9 cellular contexts compared by ENCODE assay signal in the genomic region with DNA sequence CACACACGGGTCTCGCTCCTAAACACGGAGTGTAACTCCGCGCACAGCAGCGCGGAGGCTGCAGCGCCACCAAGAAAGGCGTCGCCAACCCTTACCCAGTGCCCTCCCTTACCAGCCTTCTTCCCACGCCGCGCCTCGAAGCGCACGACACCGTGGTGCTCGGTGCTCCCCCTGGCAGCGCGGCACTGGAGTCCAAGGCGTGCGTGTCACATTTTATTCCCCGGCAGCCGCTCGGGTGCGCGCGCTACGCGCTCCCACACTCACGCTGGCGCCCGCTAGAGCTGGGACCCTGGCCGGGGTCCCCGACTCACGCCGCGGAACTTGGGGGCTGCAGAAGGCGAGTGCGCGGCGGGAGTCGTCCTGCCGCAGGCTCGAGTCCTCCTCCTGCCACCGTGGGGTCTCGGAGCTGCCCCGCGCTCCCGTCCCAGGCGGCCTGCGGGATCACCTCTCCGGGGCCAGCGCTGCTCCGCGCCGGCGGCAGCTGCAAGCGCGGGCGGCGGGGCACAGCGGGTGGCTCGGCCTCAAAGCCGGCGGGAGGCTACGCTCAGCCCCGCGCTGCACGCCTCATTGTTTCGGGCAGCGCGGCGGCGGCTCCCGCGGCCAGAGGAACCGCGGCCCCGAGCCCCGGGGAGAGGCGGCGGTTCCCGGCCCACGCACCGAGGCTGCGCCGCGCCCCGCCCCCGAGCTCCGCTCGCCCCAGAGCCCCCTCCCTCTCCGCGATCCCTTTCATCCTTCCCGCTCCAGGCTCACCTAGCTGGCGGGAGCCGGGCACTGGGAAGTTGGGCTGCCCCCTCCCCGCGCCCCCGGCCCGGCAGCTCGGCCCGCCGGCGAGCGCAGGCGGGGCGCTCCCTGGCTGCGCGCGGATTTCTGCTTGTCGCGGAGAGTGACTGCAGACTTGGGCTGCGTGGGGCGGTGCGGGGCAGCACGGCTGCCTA. TPM values are rescaled to one million over a fixed set of nuclear protein-coding genes. Genes with fewer than 3 reads are reported as not detected.
DNase-seq lines count a peak whose midpoint lies in the region; ATAC-seq and TF ChIP-seq lines count a peak whose summit lies in the region.
"Had no signal": no experiment of that assay in that cellular context is flagged by ENCODE, and none has a peak within 500 bp of the region (broad histone marks: within the 10 kb centered on the region; RNA-seq: fewer than 3 reads in every experiment).

Gene ST6GAL2, minus strand, starts transcription at position 187 of the 935 bp plus-strand sequence. CDS start 42,190 bp downstream, outside the sequence.

- no peak for TF ChIP-seq POLR2A in erythroblast (IDR thresholded peaks at IDR 0.05; ENCODE audit: low read length)

- H3K27me3 Mint-ChIP-seq in endothelial cell (ENCODE audit: unreplicated experiment): peaks cover 15% of the 10 kb centered on the region

- ATAC-seq in GM19035 (IDR thresholded peaks at IDR 0.05; ENCODE audit: unreplicated experiment): no peak

- CTCF ChIA-PET in AG04449 (lab: Yijun Ruan, JAX): no interaction called here

- no peaks in the 10 kb centered on the region for H3K36me3 Mint-ChIP-seq in endothelial cell (ENCODE audit: low read depth, unreplicated experiment)

- no peaks in the 10 kb centered on the region for H3K9me3 Mint-ChIP-seq in endothelial cell (ENCODE audit: unreplicated experiment)

- peaks cover 38% of the 10 kb centered on the region for H3K27me3 ChIP-seq in MG63

- no peak for TF ChIP-seq CTCF in AG04449 (IDR thresholded peaks at IDR 0.05; ENCODE audit: insufficient read depth, low read length, missing control alignments)
- TF ChIP-seq CTCF in endothelial cell (IDR thresholded peaks at IDR 0.05; ENCODE audit: unreplicated experiment): no peak

- peak within 1 kb of the TSS; percentile 61 for H3K27ac Mint-ChIP-seq in endothelial cell (ENCODE audit: unreplicated experiment)

- no peaks in the 10 kb centered on the region for H3K36me3 ChIP-seq in MG63

- H3K4me3 ChIP-seq in AG04449 (ENCODE audit: low read depth, low read length): peak within 1 kb of the TSS; percentile 52
- H3K4me3 ChIP-seq in MG63: peak within 1 kb of the TSS; percentile 24

- no peak for DNase-seq in AG04449 (ENCODE audit: low read depth, low spot score)
- peak; percentile 14 for DNase-seq in MG63
- peak; percentile 52 for DNase-seq in endothelial cell (ENCODE audit: low spot score)
- DNase-seq in mucosa of gallbladder (ENCODE audit: low spot score): peak; percentile 25
- DNase-seq in erythroblast (lab: John Stamatoyannopoulos, UW): no peak
- DNase-seq in activated CD8-positive, alpha-beta memory T cell treated with anti-CD3 and anti-CD28 coated beads, Interleukin-2, amount 50 U/mL, for 4 hours: no peak
- DNase-seq in NCI-H2107 treated with DMSO at 0.1 percent for 48 hours (lab: John Stamatoyannopoulos, UW; ENCODE audit: unreplicated experiment): no peak

- POLR2A ChIA-PET in AG04449 (lab: Yijun Ruan, JAX): interaction anchor here (0.6 kb wide), 1 partner anchor 142 kb away, joined by 3 read pairs; no protein-coding TSS in a partner anchor

- peaks cover 25% of the 10 kb centered on the region for H3K4me1 Mint-ChIP-seq in endothelial cell (ENCODE audit: unreplicated experiment)

- H3K4me3 Mint-ChIP-seq in endothelial cell (ENCODE audit: unreplicated experiment): peak within 1 kb of the TSS; percentile 97

- no peaks in the 10 kb centered on the region for H3K9me3 ChIP-seq in MG63

RNA-seq across cellular contexts. Expression of gene ST6GAL2, which starts in this region (rescaled TPM):
- not detected in 2 replicates for total RNA-seq in MG63 (2014; rRNA removed; shearing (Covaris generic); ENCODE audit: low replicate concordance)
- 10.9 TPM for total RNA-seq in endothelial cell (ENCODE audit: unreplicated experiment)
- 28.3 TPM for total RNA-seq in mucosa of gallbladder
- total RNA-seq: activated CD8-positive, alpha-beta memory T cell treated with anti-CD3 and anti-CD28 coated beads for 36 hours had no signal

Comparison
In these comparisons a context has a peak if more than half of its experiments do, and no peak if none do; other contexts are left out.
1. RNA of gene ST6GAL2 (total RNA-seq): 28.3 TPM in mucosa of gallbladder (single experiment) and 10.9 TPM in endothelial cell (single experiment); not detected in MG63; every median in the first group is over 10 times any median in the second.
2. Peak in DNase-seq and H3K4me3 ChIP-seq in MG63; RNA of the gene not detected or under 1 TPM.
3. DNase-seq: peak in endothelial cell (single experiment) and mucosa of gallbladder (single experiment); none in AG04449 (single experiment), erythroblast (0 of 2), activated CD8-positive, alpha-beta memory T cell treated with anti-CD3 and anti-CD28 coated beads, Interleukin-2, amount 50 U/mL, for 4 hours (single experiment) and NCI-H2107 treated with DMSO at 0.1 percent for 48 hours (single experiment).